In genomic region chr11:94729352-94729751, GRCh38 we compare ENCODE assay signal across 19 cellular contexts. TPM values are rescaled to one million over a fixed set of nuclear protein-coding genes. Genes with fewer than 3 reads are reported as not detected.
DNase-seq lines count a peak whose midpoint lies in the region; ATAC-seq, FAIRE-seq and TF ChIP-seq lines count a peak whose summit lies in the region.
"Had no signal": no experiment of that assay in that cellular context is flagged by ENCODE, and none has a peak within 500 bp of the region (broad histone marks: within the 10 kb centered on the region; RNA-seq: fewer than 3 reads in every experiment).

No MANE protein-coding gene starts in this region.

- peak overlapping the region in 1 of 2 experiments; percentile 6 for H3K14ac ChIP-seq in mesenchymal stem cell (ENCODE audit: low read length in 2 of 2)

- no peak overlapping the region for H2BK15ac ChIP-seq in mesenchymal stem cell (ENCODE audit: low read depth, poor library complexity, severe bottlenecking)

- ATAC-seq in PC-3 (no peak), esophagus mucosa (no peak)
- ATAC-seq: GM23338 had no signal

- peak overlapping the region in 1 of 2 experiments; percentile 38 for H2BK12ac ChIP-seq in mesenchymal stem cell (ENCODE audit: low read length in 2 of 2)

- no peak overlapping the region for H2AK5ac ChIP-seq in mesenchymal stem cell (ENCODE audit: low read length, severe bottlenecking)

- H4K8ac ChIP-seq in mesenchymal stem cell (ENCODE audit: low read length) = peak overlapping the region; percentile 82

- WGBS in mesenchymal stem cell = no CpG with 5 or more reads among the region's 2 CpGs

- BruUV-seq in PC-3 (replicated peaks; lab: Mats Ljungman, UMichigan) = no TSS peak

- CTCF ChIA-PET in PC-3 (lab: Charles Lee) = interaction anchor here (1.0 to 1.1 kb wide), 2 partner anchors 33 to 106 kb away, joined by 3 read pairs; no protein-coding TSS in a partner anchor

- peaks cover 12% of the 10 kb centered on the region for H3F3A ChIP-seq in PC-3 (ENCODE audit: low read length, unreplicated experiment)

- H3K9me3 ChIP-seq in PC-3 (ENCODE audit: low read length) = no peaks in the 10 kb centered on the region
- no peaks in the 10 kb centered on the region for H3K9me3 ChIP-seq in mesenchymal stem cell (ENCODE audit: control insufficient read depth, low read length)

- H4K20me1 ChIP-seq in PC-3 (ENCODE audit: low read length) = no peaks in the 10 kb centered on the region

- POLR2A ChIA-PET in PC-3 (lab: Charles Lee; ENCODE audit: unreplicated experiment) = no interaction called here

- peak; percentile 40 for FAIRE-seq in bronchial epithelial cell (lab: Jason Lieb, UNC)
- FAIRE-seq: A204.1, G401.6, GM12891, H54 had no signal

- H3K23ac ChIP-seq in mesenchymal stem cell (ENCODE audit: low read length in 2 of 2) = no peak overlapping the region

- no peak overlapping the region for H3K4me2 ChIP-seq in PC-3 (ENCODE audit: low read length)
- H3K4me2 ChIP-seq in mesenchymal stem cell (ENCODE audit: low read length, poor library complexity, severe bottlenecking) = no peak overlapping the region
- H3K4me2 ChIP-seq: GM23338 had no signal

- H4K91ac ChIP-seq in mesenchymal stem cell (ENCODE audit: low read length) = no peak overlapping the region

- no peaks in the 10 kb centered on the region for H3K79me1 ChIP-seq in mesenchymal stem cell (replicated peaks; ENCODE audit: low read length, poor library complexity, severe bottlenecking)

- peak overlapping the region in 1 of 2 experiments; percentile 18 for H3K18ac ChIP-seq in mesenchymal stem cell (ENCODE audit: low read depth in 1 of 2, low read length in 2 of 2)

- H2AFZ ChIP-seq in PC-3 (ENCODE audit: low read length) (no peak overlapping the region), mesenchymal stem cell (ENCODE audit: low read depth, low read length) (no peak overlapping the region)
- H2AFZ ChIP-seq: GM23338 had no signal

- intact Hi-C loops in PC-3 (cut with micrococcal nuclease) = loop anchor here (5.0 kb wide), 1 partner anchor 148 kb away; no protein-coding TSS in a partner anchor

- H3K27ac ChIP-seq in C4-2B (peak overlapping the region; percentile 25; the same call in 1 of the 2 replicates), PC-3 (ENCODE audit: low read length) (peak overlapping the region; percentile 71; the same call in 1 of the 2 replicates), mesenchymal stem cell (ENCODE audit: low read length, poor library complexity, severe bottlenecking) (no peak overlapping the region)
- H3K27ac ChIP-seq: HL-60 had no signal

- TF ChIP-seq CTCF in C4-2B (conservative IDR thresholded peaks at IDR 0.05) (no peak), PC-3 (conservative IDR thresholded peaks at IDR 0.05; ENCODE audit: low read depth, low read length) (no peak), bronchial epithelial cell (IDR thresholded peaks at IDR 0.05; ENCODE audit: insufficient read depth, low read length, severe bottlenecking) (no peak)

- H3K9me2 ChIP-seq in PC-3 (replicated peaks; ENCODE audit: low read length) = no peaks in the 10 kb centered on the region

- DNase-seq in PC-3 = no peak
- DNase-seq in bronchial epithelial cell (ENCODE audit: low read depth) = no peak
- DNase-seq in mesenchymal stem cell = no peak
- no peak for DNase-seq in foreskin melanocyte
- DNase-seq in COR-L47 (lab: John Stamatoyannopoulos, UW) = no peak
- DNase-seq: AML-193; Calu3; CD4-positive, alpha-beta memory T cell; HCEC 1CT; KG1 had no signal

- no peak overlapping the region for H2BK120ac ChIP-seq in mesenchymal stem cell (ENCODE audit: low read depth, low read length)

- peak overlapping the region in 1 of 2 experiments; percentile 9 for H3K4ac ChIP-seq in mesenchymal stem cell (ENCODE audit: low read depth in 1 of 2, low read length in 2 of 2)

- H3K36me3 ChIP-seq in PC-3 (ENCODE audit: low read depth, low read length) = no peaks in the 10 kb centered on the region
- H3K36me3 ChIP-seq in bronchial epithelial cell (ENCODE audit: control insufficient read depth, insufficient read depth, low read length) = peaks cover 10% of the 10 kb centered on the region
- no peaks in the 10 kb centered on the region for H3K36me3 ChIP-seq in mesenchymal stem cell (ENCODE audit: control insufficient read depth in 1 of 2, insufficient read depth in 2 of 2, low read depth in 1 of 2, low read length in 2 of 2)

- H3K27me3 ChIP-seq in PC-3 (ENCODE audit: low read length) (no peaks in the 10 kb centered on the region), bronchial epithelial cell (ENCODE audit: control insufficient read depth, insufficient read depth, low read length) (no peaks in the 10 kb centered on the region), mesenchymal stem cell (ENCODE audit: control insufficient read depth in 1 of 2, insufficient read depth in 1 of 2, low read length in 2 of 2) (no peaks in the 10 kb centered on the region)

- H3K79me2 ChIP-seq in PC-3 (ENCODE audit: low read length) = no peaks in the 10 kb centered on the region

- no peak overlapping the region for H3K4me3 ChIP-seq in PC-3 (ENCODE audit: low read length)
- no peak overlapping the region for H3K4me3 ChIP-seq in bronchial epithelial cell (ENCODE audit: low read depth, low read length)
- no peak overlapping the region for H3K4me3 ChIP-seq in mesenchymal stem cell (ENCODE audit: insufficient read depth in 1 of 2, low read depth in 1 of 2, low read length in 2 of 2)
- H3K4me3 ChIP-seq: GM23338 had no signal

- H3K9ac ChIP-seq in PC-3 (ENCODE audit: low read length) (no peak overlapping the region), mesenchymal stem cell (ENCODE audit: low read length) (no peak overlapping the region)

- H2BK5ac ChIP-seq in mesenchymal stem cell (ENCODE audit: low read depth, low read length, poor library complexity, severe bottlenecking) = no peak overlapping the region

- H3K4me1 ChIP-seq in PC-3 (ENCODE audit: insufficient read depth, low read length) = peaks cover 70% of the 10 kb centered on the region
- peaks cover 10% of the 10 kb centered on the region for H3K4me1 ChIP-seq in mesenchymal stem cell (ENCODE audit: control insufficient read depth, insufficient read depth, low read depth, low read length)

RNA-seq across cellular contexts. Expression of gene AMOTL1, which starts 38.8 kb away (rescaled TPM):
- total RNA-seq in PC-3 (2014; rRNA removed) = 32.6 and 37.9 TPM in 2 replicates
- total RNA-seq in bronchial epithelial cell = 62.1 and 64.8 TPM in 2 replicates
- polyA plus RNA-seq in mesenchymal stem cell (2013, experiment 1 of 2) = 20.5 TPM
- polyA plus RNA-seq in mesenchymal stem cell (2013, experiment 2 of 2) = 19.9 TPM
- total RNA-seq in esophagus mucosa = 52.4 TPM
- polyA plus RNA-seq: IgD-negative memory B cell had no signal
